Comparison of ENCODE assay signal across 18 cellular contexts in genomic region chr1:95888877-95889799, GRCh38.
DNase-seq lines count a peak whose midpoint lies in the region; ATAC-seq, FAIRE-seq and TF ChIP-seq lines count a peak whose summit lies in the region.
"Had no signal": no experiment of that assay in that cellular context is flagged by ENCODE, and none has a peak within 500 bp of the region (broad histone marks: within the 10 kb centered on the region; RNA-seq: fewer than 3 reads in every experiment).

No MANE protein-coding gene starts in this region.

- H2AFZ ChIP-seq in endothelial cell of umbilical vein (ENCODE audit: low read depth, low read length) = no peak overlapping the region
- H2AFZ ChIP-seq in neural progenitor cell (replicated peaks) = no peak overlapping the region

- dilution Hi-C loops in endothelial cell of umbilical vein (cut with MboI; ENCODE audit: extremely low pct_ligation_motif_present, low sequenced_read_pairs) = no loop called here

- DNase-seq in NCI-H1092 treated with DMSO at 0.1 percent for 48 hours (lab: John Stamatoyannopoulos, UW) (peak; percentile 19), NCI-H1092 (lab: John Stamatoyannopoulos, UW) (no peak), NCI-H345 (lab: John Stamatoyannopoulos, UW) (peak; percentile 9), endothelial cell of umbilical vein (ENCODE audit: low read depth, low spot score) (peak; percentile 20), neural progenitor cell (ENCODE audit: low spot score) (peak; percentile 43), GM19240 (ENCODE audit: insufficient read length, low spot score) (no peak)
- no peak for DNase-seq in effector CD4-positive, alpha-beta T cell
- DNase-seq: activated CD4-positive, alpha-beta T cell treated with anti-CD3 and anti-CD28 coated beads for 1 hour; activated T-cell treated with anti-CD3 and anti-CD28 coated beads, Interleukin-2, amount 50 U/mL, for 1 hour; amniotic stem cell; COR-L47; effector CD8-positive, alpha-beta T cell; HFFc6; small intestine; T-cell; testis had no signal

- H3K9me3 ChIP-seq in endothelial cell of umbilical vein (replicated peaks; ENCODE audit: control insufficient read depth, insufficient read depth, low read length) (no peaks in the 10 kb centered on the region), neural progenitor cell (ENCODE audit: low read depth) (no peaks in the 10 kb centered on the region)
- H3K9me3 ChIP-seq: neutrophil, testis had no signal

- POLR2A ChIA-PET in endothelial cell of umbilical vein (lab: Charles Lee) = no interaction called here

- H3K27ac Mint-ChIP-seq in neural progenitor cell = no peak overlapping the region
- H3K27ac Mint-ChIP-seq: HFFc6, T-cell had no signal

- H3K4me3 Mint-ChIP-seq in neural progenitor cell = no peak overlapping the region
- H3K4me3 Mint-ChIP-seq: HFFc6, T-cell had no signal

- H3K36me3 Mint-ChIP-seq in neural progenitor cell = no peaks in the 10 kb centered on the region
- H3K36me3 Mint-ChIP-seq: T-cell had no signal

- no peaks in the 10 kb centered on the region for H3K27me3 ChIP-seq in endothelial cell of umbilical vein (ENCODE audit: control insufficient read depth in 2 of 2, insufficient read depth in 2 of 2, low read length in 2 of 2)
- no peaks in the 10 kb centered on the region for H3K27me3 ChIP-seq in neural progenitor cell
- H3K27me3 ChIP-seq: neutrophil, testis had no signal

- no peaks in the 10 kb centered on the region for H3K9me3 Mint-ChIP-seq in neural progenitor cell

- H3K36me3 ChIP-seq in endothelial cell of umbilical vein (ENCODE audit: control insufficient read depth in 2 of 2, extremely low read depth in 1 of 2, insufficient read depth in 2 of 2, low read length in 2 of 2) = no peaks in the 10 kb centered on the region
- no peaks in the 10 kb centered on the region for H3K36me3 ChIP-seq in neural progenitor cell
- H3K36me3 ChIP-seq: neutrophil had no signal

- BruUV-seq in endothelial cell of umbilical vein (replicated peaks; lab: Mats Ljungman, UMichigan) = no TSS peak

- no peak overlapping the region for H3K9ac ChIP-seq in endothelial cell of umbilical vein (replicated peaks; ENCODE audit: extremely low read depth, insufficient read depth, low read length)
- H3K9ac ChIP-seq in neural progenitor cell = no peak overlapping the region

- no peaks in the 10 kb centered on the region for H3K9me1 ChIP-seq in endothelial cell of umbilical vein (replicated peaks; ENCODE audit: control insufficient read depth, extremely low read depth, insufficient read depth, low read length)

- no peak overlapping the region for H3K27ac ChIP-seq in endothelial cell of umbilical vein (ENCODE audit: insufficient read depth, low read depth, low read length)
- peak overlapping the region; percentile 36 for H3K27ac ChIP-seq in neural progenitor cell
- H3K27ac ChIP-seq: neutrophil had no signal

- ATAC-seq in HG03571 (IDR thresholded peaks at IDR 0.05; ENCODE audit: unreplicated experiment) = no peak
- ATAC-seq: T-cell had no signal

- H3K4me3 ChIP-seq in endothelial cell of umbilical vein (replicated peaks in 1 of 3; ENCODE audit: insufficient read depth in 1 of 3, low read depth in 1 of 3, low read length in 3 of 3) = no peak overlapping the region
- no peak overlapping the region for H3K4me3 ChIP-seq in neural progenitor cell
- H3K4me3 ChIP-seq: testis had no signal

- no peaks in the 10 kb centered on the region for H3K27me3 Mint-ChIP-seq in neural progenitor cell (ENCODE audit: insufficient read depth, low read depth)
- H3K27me3 Mint-ChIP-seq: T-cell had no signal

- H3K4me1 Mint-ChIP-seq in neural progenitor cell = peaks cover 6% of the 10 kb centered on the region
- H3K4me1 Mint-ChIP-seq: T-cell had no signal

- TF ChIP-seq POLR2A in endothelial cell of umbilical vein (IDR thresholded peaks at IDR 0.05; ENCODE audit: low read depth, low read length) = no peak

- H3K4me2 ChIP-seq in endothelial cell of umbilical vein (ENCODE audit: insufficient read depth, low read length) = no peak overlapping the region
- H3K4me2 ChIP-seq in neural progenitor cell = peak overlapping the region; percentile 20

- no peaks in the 10 kb centered on the region for H3K79me2 ChIP-seq in endothelial cell of umbilical vein (ENCODE audit: control insufficient read depth, insufficient read depth, low read length)
- no peaks in the 10 kb centered on the region for H3K79me2 ChIP-seq in neural progenitor cell (ENCODE audit: low read depth)

- intact Hi-C loops in endothelial cell of umbilical vein (cut with micrococcal nuclease) = no loop called here

- CTCF ChIA-PET in endothelial cell of umbilical vein (lab: Charles Lee) = no interaction called here

- TF ChIP-seq CTCF in endothelial cell of umbilical vein (IDR thresholded peaks at IDR 0.05; ENCODE audit: extremely low read depth in 1 of 2, insufficient read depth in 1 of 2, low read depth in 1 of 2, low read length in 2 of 2) (no peak), neural progenitor cell (IDR thresholded peaks at IDR 0.05) (no peak)

- no peak for FAIRE-seq in endothelial cell of umbilical vein (lab: Jason Lieb, UNC)
- FAIRE-seq: small intestine had no signal

- H4K20me1 ChIP-seq in endothelial cell of umbilical vein (replicated peaks; ENCODE audit: control insufficient read depth, extremely low read depth, insufficient read depth, low read length) = no peaks in the 10 kb centered on the region
- no peaks in the 10 kb centered on the region for H4K20me1 ChIP-seq in neural progenitor cell (ENCODE audit: low read depth)

- H3F3A ChIP-seq in neural progenitor cell (ENCODE audit: low read depth) = no peaks in the 10 kb centered on the region

- H3K4me1 ChIP-seq in endothelial cell of umbilical vein (ENCODE audit: control insufficient read depth, extremely low read depth, insufficient read depth, low read length) = no peaks in the 10 kb centered on the region
- H3K4me1 ChIP-seq in neural progenitor cell = peaks cover 11% of the 10 kb centered on the region

TF ChIP-seq in endothelial cell of umbilical vein, 7 proteins besides CTCF, POLR2A, EP300 and RAD21:
- no peak for TF ChIP-seq MYC (IDR thresholded peaks at IDR 0.05; ENCODE audit: low read depth, low read length)
- TF ChIP-seq JUN (IDR thresholded peaks at IDR 0.05; ENCODE audit: borderline replicate concordance, insufficient read depth, insufficient read length, low read depth) = no peak
- TF ChIP-seq FOS (IDR thresholded peaks at IDR 0.05; ENCODE audit: borderline replicate concordance, insufficient read depth, low read length) = no peak
- no peak for TF ChIP-seq MAX (IDR thresholded peaks at IDR 0.05; ENCODE audit: insufficient read depth, insufficient read length)
- TF ChIP-seq GATA2 (IDR thresholded peaks at IDR 0.05; ENCODE audit: insufficient read depth, insufficient read length, low read depth, low read length) = no peak
- no peak for TF ChIP-seq EZH2 (IDR thresholded peaks at IDR 0.05; ENCODE audit: borderline replicate concordance, low read depth, low read length, severe bottlenecking)
- TF ChIP-seq POLR2AphosphoS5 (IDR thresholded peaks at IDR 0.05; ENCODE audit: insufficient read depth, low read depth, low read length) = no peak

Comparison
In these comparisons a context has a peak if more than half of its experiments do, and no peak if none do; other contexts are left out.
1. DNase-seq: peak in NCI-H1092 treated with DMSO at 0.1 percent for 48 hours (single experiment), NCI-H345 (single experiment), endothelial cell of umbilical vein (single experiment) and neural progenitor cell (single experiment); none in NCI-H1092 (single experiment), GM19240 (single experiment) and effector CD4-positive, alpha-beta T cell (single experiment).